In the genomic region with DNA sequence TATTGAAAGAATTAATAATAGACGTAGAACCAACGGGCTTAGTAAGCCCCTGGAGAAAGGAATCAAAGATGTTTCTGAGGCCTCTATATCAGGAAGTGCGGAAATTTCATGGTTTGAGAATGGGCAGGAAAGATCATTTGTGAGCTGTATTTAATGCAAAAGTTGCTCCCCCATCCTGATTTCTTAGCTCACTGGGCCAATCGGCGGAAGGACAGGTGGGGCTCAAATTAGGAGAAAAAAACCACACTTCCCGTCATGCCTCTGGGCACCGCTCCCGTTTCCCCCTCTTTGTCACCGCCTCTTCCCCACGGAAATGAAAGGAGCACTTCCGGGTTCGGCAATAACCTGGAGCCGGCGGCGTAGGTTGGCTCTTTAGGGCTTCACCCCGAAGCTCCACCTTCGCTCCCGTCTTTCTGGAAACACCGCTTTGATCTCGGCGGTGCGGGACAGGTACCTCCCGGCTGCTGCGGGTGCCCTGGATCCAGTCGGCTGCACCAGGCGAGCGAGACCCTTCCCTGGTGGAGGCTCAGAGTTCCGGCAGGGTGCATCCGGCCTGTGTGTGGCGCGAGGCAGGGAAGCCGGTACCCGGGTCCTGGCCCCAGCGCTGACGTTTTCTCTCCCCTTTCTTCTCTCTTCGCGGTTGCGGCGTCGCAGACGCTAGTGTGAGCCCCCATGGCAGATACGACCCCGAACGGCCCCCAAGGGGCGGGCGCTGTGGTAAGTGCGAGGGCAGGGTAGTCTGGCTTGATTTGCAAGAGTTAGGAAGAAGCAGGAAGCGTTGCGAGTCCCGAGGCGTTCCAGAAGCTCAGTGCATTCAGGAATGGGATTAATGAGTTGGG, we compare ENCODE assay signal across 1 cellular context.
TF ChIP-seq lines count a peak whose summit lies in the region.

A gene with protein sequence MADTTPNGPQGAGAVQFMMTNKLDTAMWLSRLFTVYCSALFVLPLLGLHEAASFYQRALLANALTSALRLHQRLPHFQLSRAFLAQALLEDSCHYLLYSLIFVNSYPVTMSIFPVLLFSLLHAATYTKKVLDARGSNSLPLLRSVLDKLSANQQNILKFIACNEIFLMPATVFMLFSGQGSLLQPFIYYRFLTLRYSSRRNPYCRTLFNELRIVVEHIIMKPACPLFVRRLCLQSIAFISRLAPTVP (plus strand): TSS at position 617 of the 839 bp plus-strand sequence. CDS start 56 bp downstream, at position 673.

TF ChIP-seq in HEK293, 187 proteins besides CTCF, POLR2A, EP300 and RAD21 (continued from another document and continues in another):
- TF ChIP-seq, protein P1, sequence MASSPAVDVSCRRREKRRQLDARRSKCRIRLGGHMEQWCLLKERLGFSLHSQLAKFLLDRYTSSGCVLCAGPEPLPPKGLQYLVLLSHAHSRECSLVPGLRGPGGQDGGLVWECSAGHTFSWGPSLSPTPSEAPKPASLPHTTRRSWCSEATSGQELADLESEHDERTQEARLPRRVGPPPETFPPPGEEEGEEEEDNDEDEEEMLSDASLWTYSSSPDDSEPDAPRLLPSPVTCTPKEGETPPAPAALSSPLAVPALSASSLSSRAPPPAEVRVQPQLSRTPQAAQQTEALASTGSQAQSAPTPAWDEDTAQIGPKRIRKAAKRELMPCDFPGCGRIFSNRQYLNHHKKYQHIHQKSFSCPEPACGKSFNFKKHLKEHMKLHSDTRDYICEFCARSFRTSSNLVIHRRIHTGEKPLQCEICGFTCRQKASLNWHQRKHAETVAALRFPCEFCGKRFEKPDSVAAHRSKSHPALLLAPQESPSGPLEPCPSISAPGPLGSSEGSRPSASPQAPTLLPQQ (tag by site-specific recombination; IDR thresholded peaks at IDR 0.05): 0 out of 2 replicates have a peak, but pooled peaks have one; percentile 27
- TF ChIP-seq, protein P2, sequence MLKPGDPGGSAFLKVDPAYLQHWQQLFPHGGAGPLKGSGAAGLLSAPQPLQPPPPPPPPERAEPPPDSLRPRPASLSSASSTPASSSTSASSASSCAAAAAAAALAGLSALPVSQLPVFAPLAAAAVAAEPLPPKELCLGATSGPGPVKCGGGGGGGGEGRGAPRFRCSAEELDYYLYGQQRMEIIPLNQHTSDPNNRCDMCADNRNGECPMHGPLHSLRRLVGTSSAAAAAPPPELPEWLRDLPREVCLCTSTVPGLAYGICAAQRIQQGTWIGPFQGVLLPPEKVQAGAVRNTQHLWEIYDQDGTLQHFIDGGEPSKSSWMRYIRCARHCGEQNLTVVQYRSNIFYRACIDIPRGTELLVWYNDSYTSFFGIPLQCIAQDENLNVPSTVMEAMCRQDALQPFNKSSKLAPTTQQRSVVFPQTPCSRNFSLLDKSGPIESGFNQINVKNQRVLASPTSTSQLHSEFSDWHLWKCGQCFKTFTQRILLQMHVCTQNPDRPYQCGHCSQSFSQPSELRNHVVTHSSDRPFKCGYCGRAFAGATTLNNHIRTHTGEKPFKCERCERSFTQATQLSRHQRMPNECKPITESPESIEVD (tag by site-specific recombination; IDR thresholded peaks at IDR 0.05): no peak
- peak; percentile 80 for TF ChIP-seq SP2 (tag by site-specific recombination; IDR thresholded peaks at IDR 0.05)
- TF ChIP-seq, protein P3, sequence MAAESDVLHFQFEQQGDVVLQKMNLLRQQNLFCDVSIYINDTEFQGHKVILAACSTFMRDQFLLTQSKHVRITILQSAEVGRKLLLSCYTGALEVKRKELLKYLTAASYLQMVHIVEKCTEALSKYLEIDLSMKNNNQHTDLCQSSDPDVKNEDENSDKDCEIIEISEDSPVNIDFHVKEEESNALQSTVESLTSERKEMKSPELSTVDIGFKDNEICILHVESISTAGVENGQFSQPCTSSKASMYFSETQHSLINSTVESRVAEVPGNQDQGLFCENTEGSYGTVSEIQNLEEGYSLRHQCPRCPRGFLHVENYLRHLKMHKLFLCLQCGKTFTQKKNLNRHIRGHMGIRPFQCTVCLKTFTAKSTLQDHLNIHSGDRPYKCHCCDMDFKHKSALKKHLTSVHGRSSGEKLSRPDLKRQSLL (tag by site-specific recombination; IDR thresholded peaks at IDR 0.05): peak; percentile 98
- TF ChIP-seq ZNF626 (tag by site-specific recombination; IDR thresholded peaks at IDR 0.05): no peak
- TF ChIP-seq ZNF341 (tag by site-specific recombination; IDR thresholded peaks at IDR 0.05; ENCODE audit: low read depth): peak; percentile 74
- peak; percentile 48; the same call in 1 of the 2 replicates for TF ChIP-seq ZNF629 (tag by site-specific recombination; IDR thresholded peaks at IDR 0.05)
- peak; percentile 84; the same call in 1 of the 2 replicates for TF ChIP-seq TCF7L2 (IDR thresholded peaks at IDR 0.05; ENCODE audit: borderline replicate concordance, low read depth, low read length)
- TF ChIP-seq, protein P4, sequence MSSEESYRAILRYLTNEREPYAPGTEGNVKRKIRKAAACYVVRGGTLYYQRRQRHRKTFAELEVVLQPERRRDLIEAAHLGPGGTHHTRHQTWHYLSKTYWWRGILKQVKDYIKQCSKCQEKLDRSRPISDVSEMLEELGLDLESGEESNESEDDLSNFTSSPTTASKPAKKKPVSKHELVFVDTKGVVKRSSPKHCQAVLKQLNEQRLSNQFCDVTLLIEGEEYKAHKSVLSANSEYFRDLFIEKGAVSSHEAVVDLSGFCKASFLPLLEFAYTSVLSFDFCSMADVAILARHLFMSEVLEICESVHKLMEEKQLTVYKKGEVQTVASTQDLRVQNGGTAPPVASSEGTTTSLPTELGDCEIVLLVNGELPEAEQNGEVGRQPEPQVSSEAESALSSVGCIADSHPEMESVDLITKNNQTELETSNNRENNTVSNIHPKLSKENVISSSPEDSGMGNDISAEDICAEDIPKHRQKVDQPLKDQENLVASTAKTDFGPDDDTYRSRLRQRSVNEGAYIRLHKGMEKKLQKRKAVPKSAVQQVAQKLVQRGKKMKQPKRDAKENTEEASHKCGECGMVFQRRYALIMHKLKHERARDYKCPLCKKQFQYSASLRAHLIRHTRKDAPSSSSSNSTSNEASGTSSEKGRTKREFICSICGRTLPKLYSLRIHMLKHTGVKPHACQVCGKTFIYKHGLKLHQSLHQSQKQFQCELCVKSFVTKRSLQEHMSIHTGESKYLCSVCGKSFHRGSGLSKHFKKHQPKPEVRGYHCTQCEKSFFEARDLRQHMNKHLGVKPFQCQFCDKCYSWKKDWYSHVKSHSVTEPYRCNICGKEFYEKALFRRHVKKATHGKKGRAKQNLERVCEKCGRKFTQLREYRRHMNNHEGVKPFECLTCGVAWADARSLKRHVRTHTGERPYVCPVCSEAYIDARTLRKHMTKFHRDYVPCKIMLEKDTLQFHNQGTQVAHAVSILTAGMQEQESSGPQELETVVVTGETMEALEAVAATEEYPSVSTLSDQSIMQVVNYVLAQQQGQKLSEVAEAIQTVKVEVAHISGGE (tag by site-specific recombination; conservative IDR thresholded peaks at IDR 0.05; ENCODE audit: low read depth): peak; percentile 94
- TF ChIP-seq, protein P5, sequence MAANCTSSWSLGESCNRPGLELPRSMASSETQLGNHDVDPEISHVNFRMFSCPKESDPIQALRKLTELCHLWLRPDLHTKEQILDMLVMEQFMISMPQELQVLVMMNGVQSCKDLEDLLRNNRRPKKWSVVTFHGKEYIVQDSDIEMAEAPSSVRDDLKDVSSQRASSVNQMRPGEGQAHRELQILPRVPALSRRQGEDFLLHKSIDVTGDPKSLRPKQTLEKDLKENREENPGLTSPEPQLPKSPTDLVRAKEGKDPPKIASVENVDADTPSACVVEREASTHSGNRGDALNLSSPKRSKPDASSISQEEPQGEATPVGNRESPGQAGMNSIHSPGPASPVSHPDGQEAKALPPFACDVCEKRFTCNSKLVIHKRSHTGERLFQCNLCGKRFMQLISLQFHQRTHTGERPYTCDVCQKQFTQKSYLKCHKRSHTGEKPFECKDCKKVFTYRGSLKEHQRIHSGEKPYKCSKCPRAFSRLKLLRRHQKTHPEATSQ (tag by site-specific recombination; IDR thresholded peaks at IDR 0.05): no peak
- TF ChIP-seq, protein P6, sequence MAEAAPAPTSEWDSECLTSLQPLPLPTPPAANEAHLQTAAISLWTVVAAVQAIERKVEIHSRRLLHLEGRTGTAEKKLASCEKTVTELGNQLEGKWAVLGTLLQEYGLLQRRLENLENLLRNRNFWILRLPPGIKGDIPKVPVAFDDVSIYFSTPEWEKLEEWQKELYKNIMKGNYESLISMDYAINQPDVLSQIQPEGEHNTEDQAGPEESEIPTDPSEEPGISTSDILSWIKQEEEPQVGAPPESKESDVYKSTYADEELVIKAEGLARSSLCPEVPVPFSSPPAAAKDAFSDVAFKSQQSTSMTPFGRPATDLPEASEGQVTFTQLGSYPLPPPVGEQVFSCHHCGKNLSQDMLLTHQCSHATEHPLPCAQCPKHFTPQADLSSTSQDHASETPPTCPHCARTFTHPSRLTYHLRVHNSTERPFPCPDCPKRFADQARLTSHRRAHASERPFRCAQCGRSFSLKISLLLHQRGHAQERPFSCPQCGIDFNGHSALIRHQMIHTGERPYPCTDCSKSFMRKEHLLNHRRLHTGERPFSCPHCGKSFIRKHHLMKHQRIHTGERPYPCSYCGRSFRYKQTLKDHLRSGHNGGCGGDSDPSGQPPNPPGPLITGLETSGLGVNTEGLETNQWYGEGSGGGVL (tag by site-specific recombination; IDR thresholded peaks at IDR 0.05): peak; percentile 49
- no peak for TF ChIP-seq ZNF585B (tag by site-specific recombination; IDR thresholded peaks at IDR 0.05)
- TF ChIP-seq IKZF3 (tag by site-specific recombination; IDR thresholded peaks at IDR 0.05): peak; percentile 15; the same call in 1 of the 2 replicates
- no peak for TF ChIP-seq ZNF248 (tag by site-specific recombination; IDR thresholded peaks at IDR 0.05)
- TF ChIP-seq HOXC10 (CRISPR knock-in tag; IDR thresholded peaks at IDR 0.05): 0 out of 2 replicates have a peak, but pooled peaks have one; percentile 39
- TF ChIP-seq ZNF2 (tag by site-specific recombination; IDR thresholded peaks at IDR 0.05): 0 out of 2 replicates have a peak, but pooled peaks have one; percentile 49
- TF ChIP-seq ZNF501 (tag by site-specific recombination; IDR thresholded peaks at IDR 0.05): no peak
- TF ChIP-seq SP7 (tag by site-specific recombination; IDR thresholded peaks at IDR 0.05): peak; percentile 33
- TF ChIP-seq YY2 (tag by site-specific recombination; IDR thresholded peaks at IDR 0.05): no peak
- TF ChIP-seq ZFP41 (tag by site-specific recombination; IDR thresholded peaks at IDR 0.05; ENCODE audit: borderline replicate concordance): no peak
- 0 out of 2 replicates have a peak, but pooled peaks have one; percentile 51 for TF ChIP-seq ZFP37 (tag by site-specific recombination; IDR thresholded peaks at IDR 0.05)
- TF ChIP-seq, protein P7, sequence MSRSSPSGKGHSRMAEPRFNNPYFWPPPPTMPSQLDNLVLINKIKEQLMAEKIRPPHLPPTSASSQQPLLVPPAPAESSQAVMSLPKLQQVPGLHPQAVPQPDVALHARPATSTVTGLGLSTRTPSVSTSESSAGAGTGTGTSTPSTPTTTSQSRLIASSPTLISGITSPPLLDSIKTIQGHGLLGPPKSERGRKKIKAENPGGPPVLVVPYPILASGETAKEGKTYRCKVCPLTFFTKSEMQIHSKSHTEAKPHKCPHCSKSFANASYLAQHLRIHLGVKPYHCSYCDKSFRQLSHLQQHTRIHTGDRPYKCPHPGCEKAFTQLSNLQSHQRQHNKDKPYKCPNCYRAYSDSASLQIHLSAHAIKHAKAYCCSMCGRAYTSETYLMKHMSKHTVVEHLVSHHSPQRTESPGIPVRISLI (tag by site-specific recombination; IDR thresholded peaks at IDR 0.05): 0 out of 2 replicates have a peak, but pooled peaks have one; percentile 32
- peak; percentile 66 for TF ChIP-seq ZBTB17 (tag by site-specific recombination; IDR thresholded peaks at IDR 0.05)
- TF ChIP-seq ZNF544 (tag by site-specific recombination; IDR thresholded peaks at IDR 0.05): no peak
- TF ChIP-seq ZIC2 (tag by site-specific recombination; IDR thresholded peaks at IDR 0.05): no peak
- 0 out of 2 replicates have a peak, but pooled peaks have one; percentile 35 for TF ChIP-seq ZBTB48 (tag by site-specific recombination; IDR thresholded peaks at IDR 0.05)
- TF ChIP-seq ZNF350 (tag by site-specific recombination; IDR thresholded peaks at IDR 0.05): no peak
- TF ChIP-seq SETDB1 (IDR thresholded peaks at IDR 0.05; ENCODE audit: insufficient read length, low read length): no peak
- no peak for TF ChIP-seq ZNF114 (tag by site-specific recombination; IDR thresholded peaks at IDR 0.05)
- TF ChIP-seq, protein P8, sequence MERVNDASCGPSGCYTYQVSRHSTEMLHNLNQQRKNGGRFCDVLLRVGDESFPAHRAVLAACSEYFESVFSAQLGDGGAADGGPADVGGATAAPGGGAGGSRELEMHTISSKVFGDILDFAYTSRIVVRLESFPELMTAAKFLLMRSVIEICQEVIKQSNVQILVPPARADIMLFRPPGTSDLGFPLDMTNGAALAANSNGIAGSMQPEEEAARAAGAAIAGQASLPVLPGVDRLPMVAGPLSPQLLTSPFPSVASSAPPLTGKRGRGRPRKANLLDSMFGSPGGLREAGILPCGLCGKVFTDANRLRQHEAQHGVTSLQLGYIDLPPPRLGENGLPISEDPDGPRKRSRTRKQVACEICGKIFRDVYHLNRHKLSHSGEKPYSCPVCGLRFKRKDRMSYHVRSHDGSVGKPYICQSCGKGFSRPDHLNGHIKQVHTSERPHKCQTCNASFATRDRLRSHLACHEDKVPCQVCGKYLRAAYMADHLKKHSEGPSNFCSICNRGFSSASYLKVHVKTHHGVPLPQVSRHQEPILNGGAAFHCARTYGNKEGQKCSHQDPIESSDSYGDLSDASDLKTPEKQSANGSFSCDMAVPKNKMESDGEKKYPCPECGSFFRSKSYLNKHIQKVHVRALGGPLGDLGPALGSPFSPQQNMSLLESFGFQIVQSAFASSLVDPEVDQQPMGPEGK (tag by site-specific recombination; IDR thresholded peaks at IDR 0.05): 0 out of 2 replicates have a peak, but pooled peaks have one; percentile 36
